In genomic region chr17:27633312-27634025, GRCh38 we compare ENCODE assay signal across 1 cellular context.
A peak's percentile ranks its signal among the peaks of the same experiment; 100 is the strongest.
TF ChIP-seq lines count a peak whose summit lies in the region.

No MANE protein-coding gene starts in this region.

TF ChIP-seq in H1, 55 proteins besides CTCF, POLR2A, EP300 and RAD21 (continued from another document):
- TF ChIP-seq BACH1 (IDR thresholded peaks at IDR 0.05; ENCODE audit: low read length): peak; percentile 76; the same call in 1 of the 2 replicates
